In the genomic region with DNA sequence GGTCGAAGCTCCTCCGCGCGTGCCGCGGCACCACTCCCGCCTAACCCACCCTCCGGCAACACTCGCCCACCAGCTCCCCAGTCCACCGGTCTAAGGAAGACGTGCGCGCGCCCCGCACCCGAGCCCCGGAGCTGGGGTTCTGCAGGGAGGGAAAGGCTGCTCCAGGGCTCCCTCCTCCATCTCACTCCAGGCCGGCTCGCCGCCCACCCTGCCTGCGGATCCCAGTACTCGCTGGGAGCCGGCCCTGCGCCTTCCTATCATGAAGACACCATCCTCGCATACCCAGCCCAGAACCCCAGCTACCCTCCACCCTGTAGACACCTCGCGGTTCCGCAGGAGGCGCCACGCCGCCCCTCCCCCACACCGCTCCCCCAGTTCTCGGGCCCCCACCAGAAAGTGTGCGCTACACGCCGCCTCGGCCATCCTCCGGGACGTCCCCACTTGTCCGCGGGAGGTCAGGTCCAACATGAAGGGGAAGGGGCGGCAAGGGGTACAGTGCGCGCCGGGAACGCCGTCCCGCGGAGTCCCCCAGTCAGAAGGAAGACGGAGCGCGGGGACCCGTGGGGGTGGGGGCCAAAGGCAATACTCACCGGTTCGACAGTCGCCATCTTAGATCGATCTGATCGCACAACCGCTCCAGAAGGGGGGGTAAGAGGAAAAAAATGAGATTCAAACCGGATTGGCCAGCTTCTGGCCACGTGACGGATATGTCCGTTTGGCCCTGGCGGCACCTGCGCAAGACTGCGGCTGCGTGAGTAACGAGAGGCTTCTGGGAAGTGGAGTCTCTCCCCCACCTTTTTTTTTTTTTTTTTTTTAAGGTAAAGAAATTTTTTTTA, we compare ENCODE assay signal across 8 cellular contexts. TPM values are rescaled to one million over a fixed set of nuclear protein-coding genes. Genes with fewer than 3 reads are reported as not detected.
DNase-seq lines count a peak whose midpoint lies in the region; ATAC-seq and TF ChIP-seq lines count a peak whose summit lies in the region.

A gene with protein sequence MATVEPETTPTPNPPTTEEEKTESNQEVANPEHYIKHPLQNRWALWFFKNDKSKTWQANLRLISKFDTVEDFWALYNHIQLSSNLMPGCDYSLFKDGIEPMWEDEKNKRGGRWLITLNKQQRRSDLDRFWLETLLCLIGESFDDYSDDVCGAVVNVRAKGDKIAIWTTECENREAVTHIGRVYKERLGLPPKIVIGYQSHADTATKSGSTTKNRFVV (minus strand): TSS at position 629 of the 836 bp plus-strand sequence. CDS start 21 bp downstream, at position 608.

- H3K9me2 ChIP-seq in PC-3 (replicated peaks; ENCODE audit: low read length), result no peaks in the 10 kb centered on the region

- no TSS peak for BruUV-seq in PC-3 (replicated peaks; lab: Mats Ljungman, UMichigan)

- H3K4me1 ChIP-seq in PC-3 (ENCODE audit: insufficient read depth, low read length), result peaks cover 17% of the 10 kb centered on the region

- peaks cover 6% of the 10 kb centered on the region for H3F3A ChIP-seq in PC-3 (ENCODE audit: low read length, unreplicated experiment)

- ATAC-seq in GM21576 (IDR thresholded peaks at IDR 0.05; ENCODE audit: unreplicated experiment) (peak; percentile 60), PC-3 (peak; percentile 62)

- no peaks in the 10 kb centered on the region for H3K27me3 ChIP-seq in PC-3 (ENCODE audit: low read length)

- H4K20me1 ChIP-seq in PC-3 (ENCODE audit: low read length), result peaks cover 18% of the 10 kb centered on the region

- peak within 1 kb of the TSS; percentile 92 for H3K4me2 ChIP-seq in PC-3 (ENCODE audit: low read length)

- H3K9ac ChIP-seq in PC-3 (ENCODE audit: low read length), result peak within 1 kb of the TSS; percentile 95

- peak; percentile 84 for DNase-seq in DMS153 treated with DMSO at 0.1 percent for 48 hours (lab: John Stamatoyannopoulos, UW; ENCODE audit: unreplicated experiment)
- DNase-seq in PC-3, result peak; percentile 96
- DNase-seq in activated T-cell treated with anti-CD3 and anti-CD28 coated beads for 48 hours (ENCODE audit: low read depth), result peak; percentile 90
- DNase-seq in epithelial cell of proximal tubule (ENCODE audit: low read depth), result peak; percentile 90
- DNase-seq in mucosa of gallbladder (ENCODE audit: low spot score), result peak; percentile 99
- DNase-seq in stimulated activated CD8-positive, alpha-beta memory T cell treated with anti-CD3 and anti-CD28 coated beads, Interleukin-4, amount 100 ng/mL, for 4 hours (ENCODE audit: low read depth in 2 of 2, low spot score in 1 of 2), result peak; percentile 90 to 95

- intact Hi-C loops in PC-3 (cut with micrococcal nuclease), result loop anchor here (2.0 to 5.0 kb wide), 2 partner anchors 206 to 271 kb away; a partner anchor contains a TSS

- TF ChIP-seq CTCF in PC-3 (conservative IDR thresholded peaks at IDR 0.05; ENCODE audit: low read depth, low read length), result no peak
- peak; percentile 18 for TF ChIP-seq CTCF in epithelial cell of proximal tubule (conservative IDR thresholded peaks at IDR 0.05; ENCODE audit: low read depth, low read length)

- H3K9me3 ChIP-seq in PC-3 (ENCODE audit: low read length), result no peaks in the 10 kb centered on the region

- peaks cover 9% of the 10 kb centered on the region for H3K36me3 ChIP-seq in PC-3 (ENCODE audit: low read depth, low read length)

- CTCF ChIA-PET in PC-3 (lab: Charles Lee), result interaction anchor here (0.7 kb wide), 1 partner anchor 66 kb away, joined by 13 read pairs; no protein-coding TSS in a partner anchor

- 0 out of 2 replicates have a peak, but pooled peaks have one; percentile 30 for TF ChIP-seq EP300 in Ishikawa (IDR thresholded peaks at IDR 0.05; ENCODE audit: borderline replicate concordance)

- H3K79me2 ChIP-seq in PC-3 (ENCODE audit: low read length), result peaks cover 52% of the 10 kb centered on the region

- POLR2A ChIA-PET in PC-3 (lab: Charles Lee; ENCODE audit: unreplicated experiment), result interaction anchor here (0.7 kb wide), 3 partner anchors 8 to 258 kb away, joined by 3 to 28 read pairs (median 18); no protein-coding TSS in a partner anchor

- H3K4me3 ChIP-seq in PC-3 (ENCODE audit: low read length) (peak within 1 kb of the TSS; percentile 92), epithelial cell of proximal tubule (ENCODE audit: low read depth, low read length) (peak within 1 kb of the TSS; percentile 97)

- H3K27ac ChIP-seq in PC-3 (ENCODE audit: low read length), result peak within 1 kb of the TSS; percentile 98

- no peak for TF ChIP-seq RAD21 in Ishikawa (IDR thresholded peaks at IDR 0.05; ENCODE audit: low read depth)

- peak within 1 kb of the TSS; percentile 90 for H2AFZ ChIP-seq in PC-3 (ENCODE audit: low read length)

TF ChIP-seq in Ishikawa, 13 proteins besides CTCF, POLR2A, EP300 and RAD21:
- TF ChIP-seq YY1 (IDR thresholded peaks at IDR 0.05; ENCODE audit: low read depth) (peak; percentile 94), NFIC (IDR thresholded peaks at IDR 0.05) (no peak), CREB1 (IDR thresholded peaks at IDR 0.05; ENCODE audit: low read depth) (no peak), EGR1 (IDR thresholded peaks at IDR 0.05) (no peak; the same call in 1 of the 2 replicates), TEAD4 (IDR thresholded peaks at IDR 0.05) (peak; percentile 1; the same call in 1 of the 2 replicates), ZBTB7A (IDR thresholded peaks at IDR 0.05; ENCODE audit: low read depth) (peak; percentile 86; the same call in 1 of the 2 replicates), TCF12 (IDR thresholded peaks at IDR 0.05; ENCODE audit: low read depth) (no peak), FOXM1 (IDR thresholded peaks at IDR 0.05; ENCODE audit: borderline replicate concordance, low read depth) (peak; percentile 35; the same call in 1 of the 2 replicates), TAF1 (IDR thresholded peaks at IDR 0.05; ENCODE audit: low read depth) (peak; percentile 92)
- TF ChIP-seq, protein P1, sequence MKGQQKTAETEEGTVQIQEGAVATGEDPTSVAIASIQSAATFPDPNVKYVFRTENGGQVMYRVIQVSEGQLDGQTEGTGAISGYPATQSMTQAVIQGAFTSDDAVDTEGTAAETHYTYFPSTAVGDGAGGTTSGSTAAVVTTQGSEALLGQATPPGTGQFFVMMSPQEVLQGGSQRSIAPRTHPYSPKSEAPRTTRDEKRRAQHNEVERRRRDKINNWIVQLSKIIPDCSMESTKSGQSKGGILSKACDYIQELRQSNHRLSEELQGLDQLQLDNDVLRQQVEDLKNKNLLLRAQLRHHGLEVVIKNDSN (IDR thresholded peaks at IDR 0.05), result peak; percentile 98
- TF ChIP-seq, protein P2, sequence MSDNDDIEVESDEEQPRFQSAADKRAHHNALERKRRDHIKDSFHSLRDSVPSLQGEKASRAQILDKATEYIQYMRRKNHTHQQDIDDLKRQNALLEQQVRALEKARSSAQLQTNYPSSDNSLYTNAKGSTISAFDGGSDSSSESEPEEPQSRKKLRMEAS (IDR thresholded peaks at IDR 0.05), result peak; percentile 43
- TF ChIP-seq, protein P3, sequence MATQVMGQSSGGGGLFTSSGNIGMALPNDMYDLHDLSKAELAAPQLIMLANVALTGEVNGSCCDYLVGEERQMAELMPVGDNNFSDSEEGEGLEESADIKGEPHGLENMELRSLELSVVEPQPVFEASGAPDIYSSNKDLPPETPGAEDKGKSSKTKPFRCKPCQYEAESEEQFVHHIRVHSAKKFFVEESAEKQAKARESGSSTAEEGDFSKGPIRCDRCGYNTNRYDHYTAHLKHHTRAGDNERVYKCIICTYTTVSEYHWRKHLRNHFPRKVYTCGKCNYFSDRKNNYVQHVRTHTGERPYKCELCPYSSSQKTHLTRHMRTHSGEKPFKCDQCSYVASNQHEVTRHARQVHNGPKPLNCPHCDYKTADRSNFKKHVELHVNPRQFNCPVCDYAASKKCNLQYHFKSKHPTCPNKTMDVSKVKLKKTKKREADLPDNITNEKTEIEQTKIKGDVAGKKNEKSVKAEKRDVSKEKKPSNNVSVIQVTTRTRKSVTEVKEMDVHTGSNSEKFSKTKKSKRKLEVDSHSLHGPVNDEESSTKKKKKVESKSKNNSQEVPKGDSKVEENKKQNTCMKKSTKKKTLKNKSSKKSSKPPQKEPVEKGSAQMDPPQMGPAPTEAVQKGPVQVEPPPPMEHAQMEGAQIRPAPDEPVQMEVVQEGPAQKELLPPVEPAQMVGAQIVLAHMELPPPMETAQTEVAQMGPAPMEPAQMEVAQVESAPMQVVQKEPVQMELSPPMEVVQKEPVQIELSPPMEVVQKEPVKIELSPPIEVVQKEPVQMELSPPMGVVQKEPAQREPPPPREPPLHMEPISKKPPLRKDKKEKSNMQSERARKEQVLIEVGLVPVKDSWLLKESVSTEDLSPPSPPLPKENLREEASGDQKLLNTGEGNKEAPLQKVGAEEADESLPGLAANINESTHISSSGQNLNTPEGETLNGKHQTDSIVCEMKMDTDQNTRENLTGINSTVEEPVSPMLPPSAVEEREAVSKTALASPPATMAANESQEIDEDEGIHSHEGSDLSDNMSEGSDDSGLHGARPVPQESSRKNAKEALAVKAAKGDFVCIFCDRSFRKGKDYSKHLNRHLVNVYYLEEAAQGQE (IDR thresholded peaks at IDR 0.05; ENCODE audit: low read depth), result no peak
TF ChIP-seq in Ishikawa: peak in this region for 7.

RNA-seq across cellular contexts. Expression of the gene that starts here (rescaled TPM):
- total RNA-seq in PC-3 (2014; rRNA removed) (110 and 134 TPM in 2 replicates), epithelial cell of proximal tubule (157 and 178 TPM in 2 replicates), mucosa of gallbladder (65.3 TPM)

Comparison
In these comparisons a context has a peak if more than half of its experiments do, and no peak if none do; other contexts are left out.
1. Peak in every context shown above with its lines: DNase-seq, ATAC-seq, H3K4me3 ChIP-seq and H3K27ac ChIP-seq.